13 cellular contexts compared by ENCODE assay signal in genomic region chrX:71938371-71938770, GRCh38. TPM values are rescaled to one million over a fixed set of nuclear protein-coding genes. Genes with fewer than 3 reads are reported as not detected.
DNase-seq lines count a peak whose midpoint lies in the region; ATAC-seq and TF ChIP-seq lines count a peak whose summit lies in the region.
"Had no signal": no experiment of that assay in that cellular context is flagged by ENCODE, and none has a peak within 500 bp of the region (broad histone marks: within the 10 kb centered on the region; RNA-seq: fewer than 3 reads in every experiment).

No MANE protein-coding gene starts in this region.

- no peak overlapping the region for H3K27ac ChIP-seq in aorta (ENCODE audit: low read depth in 1 of 2, low read length in 2 of 2)
- H3K27ac ChIP-seq: A549, BLaER1 had no signal

- no peaks in the 10 kb centered on the region for H3K4me1 ChIP-seq in aorta (ENCODE audit: control insufficient read depth in 1 of 2, insufficient read depth in 2 of 2, low read length in 2 of 2)
- H3K4me1 ChIP-seq: BLaER1, Caco-2 had no signal

- WGBS in aorta, 2 donors = 59 to 66% methylated on average over 5 of the region's 5 CpGs

- no peaks in the 10 kb centered on the region for H3K27me3 ChIP-seq in aorta (ENCODE audit: control insufficient read depth in 1 of 2, insufficient read depth in 2 of 2, low read length in 1 of 2)

- no peak for ATAC-seq in aorta (ENCODE audit: low FRiP score)
- ATAC-seq: A549 had no signal

- no peaks in the 10 kb centered on the region for H3K9me3 ChIP-seq in aorta (ENCODE audit: control insufficient read depth, low read length)
- H3K9me3 ChIP-seq: A549, BLaER1, Caco-2 had no signal

- DNase-seq in Ammon's horn (ENCODE audit: low spot score) = peak; percentile 3
- DNase-seq in ELR (ENCODE audit: low read depth) = peak; percentile 8
- peak; percentile 14 for DNase-seq in fibroblast of pulmonary artery (ENCODE audit: low read depth)
- no peak for DNase-seq in posterior vena cava (ENCODE audit: low spot score)
- no peak for DNase-seq in iPS-NIHi7 (ENCODE audit: extremely low spot score)
- no peak for DNase-seq in aorta
- DNase-seq in NCI-H524 treated with DMSO at 0.1 percent for 48 hours (lab: John Stamatoyannopoulos, UW) = no peak
- DNase-seq: Caco-2; CD8-positive, alpha-beta memory T cell; GOT3; H9 had no signal

- H3K4me3 ChIP-seq in fibroblast of pulmonary artery (replicated peaks; ENCODE audit: low read depth, low read length) (no peak overlapping the region), aorta (ENCODE audit: low read length in 2 of 2) (no peak overlapping the region)
- H3K4me3 ChIP-seq: A549, BLaER1 had no signal

- H3K36me3 ChIP-seq in aorta (ENCODE audit: control insufficient read depth in 1 of 2, insufficient read depth in 2 of 2, low read length in 1 of 2) = no peaks in the 10 kb centered on the region
- H3K36me3 ChIP-seq: BLaER1 had no signal

- TF ChIP-seq CTCF in fibroblast of pulmonary artery (IDR thresholded peaks at IDR 0.05; ENCODE audit: low read length, missing control alignments) = no peak

- intact Hi-C loops in posterior vena cava (cut with DNase I) (no loop called here), aorta (cut with DNase I) (no loop called here)

RNA-seq across cellular contexts. Expression of gene NHSL2, which starts 27.7 kb away (rescaled TPM):
- total RNA-seq in posterior vena cava (10 to 100 TPM; 32.4 to 46.1 TPM), aorta (10 to 100 TPM; 28.8 to 50.4 TPM)
- 1 to 10 TPM in 1 of 2 donors, under 1 TPM in 1; 0.88 to 3.0 TPM for polyA plus RNA-seq in aorta

Comparison
In these comparisons a context has a peak if more than half of its experiments do, and no peak if none do; other contexts are left out.
1. DNase-seq: peak in Ammon's horn (single experiment), ELR (single experiment) and fibroblast of pulmonary artery (single experiment); none in posterior vena cava (single experiment), iPS-NIHi7 (single experiment), aorta (0 of 2) and NCI-H524 treated with DMSO at 0.1 percent for 48 hours (single experiment).